In genomic region chr2:66849128-66849527, GRCh38 we compare ENCODE assay signal across 1 cellular context.
TF ChIP-seq lines count a peak whose summit lies in the region.

No MANE protein-coding gene starts in this region.

TF ChIP-seq in IMR-90, 13 proteins besides CTCF, POLR2A, EP300 and RAD21 (continued from another document):
- TF ChIP-seq ELK1 (IDR thresholded peaks at IDR 0.05; ENCODE audit: borderline replicate concordance, low read depth, low read length) = no peak
